ENCODE assay signal across 1 cellular context in genomic region chr16:67517661-67518423, GRCh38.
A peak's percentile ranks its signal among the peaks of the same experiment; 100 is the strongest.
TF ChIP-seq lines count a peak whose summit lies in the region.

No MANE protein-coding gene starts in this region.

TF ChIP-seq in HepG2, 621 proteins besides CTCF, POLR2A, EP300 and RAD21:
- TF ChIP-seq ZNF619 (CRISPR knock-in tag; IDR thresholded peaks at IDR 0.05) (no peak), HIC2 (CRISPR knock-in tag; IDR thresholded peaks at IDR 0.05; ENCODE audit: low read depth) (0 out of 2 replicates have a peak, but pooled peaks have one; percentile 28)
- TF ChIP-seq, protein P1, sequence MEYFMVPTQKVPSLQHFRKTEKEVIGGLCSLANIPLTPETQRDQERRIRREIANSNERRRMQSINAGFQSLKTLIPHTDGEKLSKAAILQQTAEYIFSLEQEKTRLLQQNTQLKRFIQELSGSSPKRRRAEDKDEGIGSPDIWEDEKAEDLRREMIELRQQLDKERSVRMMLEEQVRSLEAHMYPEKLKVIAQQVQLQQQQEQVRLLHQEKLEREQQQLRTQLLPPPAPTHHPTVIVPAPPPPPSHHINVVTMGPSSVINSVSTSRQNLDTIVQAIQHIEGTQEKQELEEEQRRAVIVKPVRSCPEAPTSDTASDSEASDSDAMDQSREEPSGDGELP (IDR thresholded peaks at IDR 0.05; ENCODE audit: borderline replicate concordance, low read depth): peak; percentile 11; the same call in 1 of the 2 replicates
TF ChIP-seq in HepG2: peak in this region for 2.
